13 cellular contexts compared by ENCODE assay signal in genomic region chr2:172709566-172710291, GRCh38.
"Had no signal": no experiment of that assay in that cellular context is flagged by ENCODE, and none has a peak within 500 bp of the region (broad histone marks: within the 10 kb centered on the region; RNA-seq: fewer than 3 reads in every experiment).

No MANE protein-coding gene starts in this region.

- ATAC-seq: activated CD4-positive, CD25-positive, alpha-beta regulatory T cell treated with anti-CD3 and anti-CD28 coated beads, Interleukin-2, amount 50 U/mL, for 24 hours had no signal

- H3K36me3 ChIP-seq: adrenal gland, ascending aorta, cardiac muscle cell, heart right ventricle, right lobe of liver, tibial nerve, WERI-Rb-1 had no signal

- H3K4me3 ChIP-seq: adrenal gland, ascending aorta, cardiac muscle cell, heart right ventricle, right lobe of liver, tibial nerve had no signal

- H3K4me1 ChIP-seq: adrenal gland, ascending aorta, right lobe of liver, tibial nerve had no signal

- DNase-seq: activated CD8-positive, alpha-beta memory T cell treated with anti-CD3 and anti-CD28 coated beads for 24 hours; activated effector memory CD4-positive, alpha-beta T cell treated with Interleukin-2 at 50 U/mL for 16 hours; activated naive CD8-positive, alpha-beta T cell treated with anti-CD3 and anti-CD28 coated beads for 36 hours; cortex of kidney; heart right ventricle; stimulated activated naive CD4-positive, alpha-beta T cell treated with Interleukin-2 at 50 U/mL for 16 hours had no signal

- H3K27me3 ChIP-seq: ascending aorta, cardiac muscle cell, right lobe of liver, tibial nerve had no signal

- H3K9me3 ChIP-seq: adrenal gland, ascending aorta, heart right ventricle, right lobe of liver, tibial nerve had no signal

- H3K27ac ChIP-seq: adrenal gland, ascending aorta, cardiac muscle cell, right lobe of liver, tibial nerve, WERI-Rb-1 had no signal
